Comparison of ENCODE assay signal across 22 cellular contexts in genomic region chr3:1664266-1664665, GRCh38.
"Had no signal": no experiment of that assay in that cellular context is flagged by ENCODE, and none has a peak within 500 bp of the region (broad histone marks: within the 10 kb centered on the region; RNA-seq: fewer than 3 reads in every experiment).

No MANE protein-coding gene starts in this region.

- H3K27me3 ChIP-seq: dorsolateral prefrontal cortex, esophagus muscularis mucosa, foreskin keratinocyte, gastroesophageal sphincter, heart left ventricle, hepatocyte, left lung had no signal

- H3K4me1 ChIP-seq: esophagus muscularis mucosa, foreskin keratinocyte, gastroesophageal sphincter, heart left ventricle, left lung, lower lobe of right lung had no signal

- H2AFZ ChIP-seq: hepatocyte had no signal

- ATAC-seq: foreskin keratinocyte, gastroesophageal sphincter, heart left ventricle, left colon, left lung, left ventricle myocardium superior, lower lobe of right lung, mucosa of descending colon had no signal

- H3K27ac ChIP-seq: coronary artery, dorsolateral prefrontal cortex, esophagus muscularis mucosa, foreskin keratinocyte, gastroesophageal sphincter, heart left ventricle, hepatocyte, left lung, lower lobe of right lung had no signal

- H3K79me2 ChIP-seq: hepatocyte had no signal

- H3K4me1 Mint-ChIP-seq: immature natural killer cell, mesothelial cell of epicardium had no signal

- H3K36me3 Mint-ChIP-seq: immature natural killer cell, mesothelial cell of epicardium had no signal

- H3K4me2 ChIP-seq: hepatocyte had no signal

- H3K4me3 Mint-ChIP-seq: immature natural killer cell, mesothelial cell of epicardium had no signal

- H3K27ac Mint-ChIP-seq: immature natural killer cell, mesothelial cell of epicardium had no signal

- H3K36me3 ChIP-seq: esophagus muscularis mucosa, gastroesophageal sphincter, heart left ventricle, left lung, lower lobe of right lung had no signal

- H3K4me3 ChIP-seq: coronary artery, dorsolateral prefrontal cortex, esophagus muscularis mucosa, gastroesophageal sphincter, heart left ventricle, hepatocyte, left lung, lower lobe of right lung, mucosa of descending colon had no signal

- H3K9me3 ChIP-seq: esophagus muscularis mucosa, gastroesophageal sphincter, left lung, lower lobe of right lung, mucosa of descending colon had no signal

- DNase-seq: dermis blood vessel endothelial cell; dorsolateral prefrontal cortex; effector CD4-positive, alpha-beta T cell; effector memory CD4-positive, alpha-beta T cell; foreskin keratinocyte; heart left ventricle; hypothalamus; immature natural killer cell; islet precursor cell; kidney; kidney glomerular epithelial cell; left colon; left lung; left ventricle myocardium superior; lower lobe of right lung; mesenchymal stem cell; mucosa of descending colon had no signal
